In the genomic region with DNA sequence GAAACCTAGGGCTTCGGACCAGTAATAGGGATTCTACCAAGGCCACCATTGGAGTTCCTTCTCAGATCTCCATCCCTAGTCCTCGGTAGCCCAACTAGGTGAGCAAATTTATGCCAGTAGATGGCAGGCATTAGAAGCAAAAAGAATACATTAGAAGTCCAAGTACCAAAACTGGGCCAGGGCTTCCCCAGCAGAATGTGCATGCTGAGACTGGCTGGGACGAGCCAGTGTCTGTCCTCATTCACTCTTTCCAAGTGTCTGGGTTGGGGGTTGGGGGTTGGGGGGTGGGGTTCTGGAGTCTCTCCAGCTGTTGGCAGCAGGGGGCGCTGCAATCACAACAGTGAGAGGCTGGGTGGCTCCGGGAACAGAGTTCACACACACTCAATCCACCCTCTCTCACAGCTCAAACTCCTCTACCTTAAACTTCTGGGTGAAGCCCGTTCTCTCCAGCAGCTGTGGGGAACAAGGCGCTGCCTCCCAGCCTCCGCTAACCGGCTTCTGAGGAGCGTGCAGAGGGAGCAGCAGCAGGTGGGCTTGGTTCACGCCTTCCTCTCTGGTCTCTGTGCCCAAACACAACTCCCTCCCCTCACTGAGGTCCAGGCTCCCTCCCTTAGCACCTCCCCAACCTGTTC, we compare ENCODE assay signal across 7 cellular contexts. TPM values are rescaled to one million over a fixed set of nuclear protein-coding genes. Genes with fewer than 3 reads are reported as not detected.
DNase-seq lines count a peak whose midpoint lies in the region; FAIRE-seq and TF ChIP-seq lines count a peak whose summit lies in the region.

No MANE protein-coding gene starts in this region.

- no peaks in the 10 kb centered on the region for H3K9me1 ChIP-seq in endothelial cell of umbilical vein (replicated peaks; ENCODE audit: control insufficient read depth, extremely low read depth, insufficient read depth, low read length)

- H3K79me2 ChIP-seq in endothelial cell of umbilical vein (ENCODE audit: control insufficient read depth, insufficient read depth, low read length): no peaks in the 10 kb centered on the region

- no peaks in the 10 kb centered on the region for H3K9me3 Mint-ChIP-seq in nephron

- no peaks in the 10 kb centered on the region for H3K27me3 ChIP-seq in endothelial cell of umbilical vein (ENCODE audit: control insufficient read depth in 2 of 2, insufficient read depth in 2 of 2, low read length in 2 of 2)

- DNase-seq in NCI-H1092 (lab: John Stamatoyannopoulos, UW) (peak; percentile 41), endothelial cell of umbilical vein (ENCODE audit: low read depth, low spot score) (peak; percentile 8), LoVo (ENCODE audit: low spot score) (no peak)
- peak; percentile 28 for DNase-seq in activated CD4-positive, alpha-beta T cell treated with anti-CD3 and anti-CD28 coated beads, Interleukin-2, amount 50 U/mL, for 1 hour
- DNase-seq in activated effector memory CD4-positive, alpha-beta T cell treated with anti-CD3 and anti-CD28 coated beads, Interleukin-2, amount 50 U/mL, for 16 hours: no peak

- POLR2A ChIA-PET in endothelial cell of umbilical vein (lab: Charles Lee): no interaction called here

- H3K27ac ChIP-seq in endothelial cell of umbilical vein (ENCODE audit: insufficient read depth, low read depth, low read length): no peak overlapping the region

- H3K4me3 ChIP-seq in endothelial cell of umbilical vein (replicated peaks in 1 of 3; ENCODE audit: insufficient read depth in 1 of 3, low read depth in 1 of 3, low read length in 3 of 3): no peak overlapping the region

- no peaks in the 10 kb centered on the region for H3K36me3 ChIP-seq in endothelial cell of umbilical vein (ENCODE audit: control insufficient read depth in 2 of 2, extremely low read depth in 1 of 2, insufficient read depth in 2 of 2, low read length in 2 of 2)

- no peaks in the 10 kb centered on the region for H3K4me1 Mint-ChIP-seq in nephron

- intact Hi-C loops in endothelial cell of umbilical vein (cut with micrococcal nuclease): loop anchor here (1.0 to 2.0 kb wide), 2 partner anchors 322 to 387 kb away; no protein-coding TSS in a partner anchor

- TF ChIP-seq CTCF in GM12872 (IDR thresholded peaks at IDR 0.05; ENCODE audit: insufficient read depth, low read depth, low read length): peak; percentile 64
- peak; percentile 9 to 55 for TF ChIP-seq CTCF in endothelial cell of umbilical vein (IDR thresholded peaks at IDR 0.05; ENCODE audit: extremely low read depth in 1 of 2, insufficient read depth in 1 of 2, low read depth in 1 of 2, low read length in 2 of 2)
- peak; percentile 46 to 61 (median 54) for TF ChIP-seq CTCF in nephron (IDR thresholded peaks at IDR 0.05; ENCODE audit: unreplicated experiment in 3 of 3)

- no peaks in the 10 kb centered on the region for H4K20me1 ChIP-seq in endothelial cell of umbilical vein (replicated peaks; ENCODE audit: control insufficient read depth, extremely low read depth, insufficient read depth, low read length)

- H3K9me3 ChIP-seq in endothelial cell of umbilical vein (replicated peaks; ENCODE audit: control insufficient read depth, insufficient read depth, low read length): no peaks in the 10 kb centered on the region

- H3K4me2 ChIP-seq in endothelial cell of umbilical vein (ENCODE audit: insufficient read depth, low read length): no peak overlapping the region

- dilution Hi-C loops in endothelial cell of umbilical vein (cut with MboI; ENCODE audit: extremely low pct_ligation_motif_present, low sequenced_read_pairs): no loop called here

- H3K27ac Mint-ChIP-seq in nephron: no peak overlapping the region

- BruUV-seq in endothelial cell of umbilical vein (replicated peaks; lab: Mats Ljungman, UMichigan): no TSS peak

- no peaks in the 10 kb centered on the region for H3K4me1 ChIP-seq in endothelial cell of umbilical vein (ENCODE audit: control insufficient read depth, extremely low read depth, insufficient read depth, low read length)

- no peak overlapping the region for H3K4me3 Mint-ChIP-seq in nephron

- peak; percentile 59 for FAIRE-seq in endothelial cell of umbilical vein (lab: Jason Lieb, UNC)

- H3K9ac ChIP-seq in endothelial cell of umbilical vein (replicated peaks; ENCODE audit: extremely low read depth, insufficient read depth, low read length): no peak overlapping the region

- H3K36me3 Mint-ChIP-seq in nephron (ENCODE audit: low read depth): no peaks in the 10 kb centered on the region

- CTCF ChIA-PET in endothelial cell of umbilical vein (lab: Charles Lee): interaction anchor here (0.5 to 2.3 kb wide), 11 partner anchors 8 to 389 kb away, joined by 3 to 11 read pairs (median 4); no protein-coding TSS in a partner anchor

- no peak for TF ChIP-seq POLR2A in endothelial cell of umbilical vein (IDR thresholded peaks at IDR 0.05; ENCODE audit: low read depth, low read length)

- H3K27me3 Mint-ChIP-seq in nephron (ENCODE audit: low read depth): peaks cover 78% of the 10 kb centered on the region

- H2AFZ ChIP-seq in endothelial cell of umbilical vein (ENCODE audit: low read depth, low read length): no peak overlapping the region

TF ChIP-seq in endothelial cell of umbilical vein, 7 proteins besides CTCF, POLR2A, EP300 and RAD21:
- TF ChIP-seq FOS (IDR thresholded peaks at IDR 0.05; ENCODE audit: borderline replicate concordance, insufficient read depth, low read length): no peak
- TF ChIP-seq JUN (IDR thresholded peaks at IDR 0.05; ENCODE audit: borderline replicate concordance, insufficient read depth, insufficient read length, low read depth): no peak
- no peak for TF ChIP-seq EZH2 (IDR thresholded peaks at IDR 0.05; ENCODE audit: borderline replicate concordance, low read depth, low read length, severe bottlenecking)
- TF ChIP-seq, protein P1, sequence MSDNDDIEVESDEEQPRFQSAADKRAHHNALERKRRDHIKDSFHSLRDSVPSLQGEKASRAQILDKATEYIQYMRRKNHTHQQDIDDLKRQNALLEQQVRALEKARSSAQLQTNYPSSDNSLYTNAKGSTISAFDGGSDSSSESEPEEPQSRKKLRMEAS (IDR thresholded peaks at IDR 0.05; ENCODE audit: insufficient read depth, insufficient read length): no peak
- no peak for TF ChIP-seq MYC (IDR thresholded peaks at IDR 0.05; ENCODE audit: low read depth, low read length)
- TF ChIP-seq GATA2 (IDR thresholded peaks at IDR 0.05; ENCODE audit: insufficient read depth, insufficient read length, low read depth, low read length): no peak
- no peak for TF ChIP-seq POLR2AphosphoS5 (IDR thresholded peaks at IDR 0.05; ENCODE audit: insufficient read depth, low read depth, low read length)

RNA-seq across cellular contexts. Expression of a gene that starts 57.5 kb away (rescaled TPM):
- total RNA-seq in endothelial cell of umbilical vein: not detected in 2 replicates
- polyA plus RNA-seq in endothelial cell of umbilical vein: not detected in 2 replicates
- polyA plus RNA-seq in endothelial cell of umbilical vein (2011; cell fraction: cytosol; rRNA removed): not detected in 2 replicates
- not detected in 2 replicates for polyA plus RNA-seq in endothelial cell of umbilical vein (2011; cell fraction: nucleus; rRNA removed)
- polyA plus RNA-seq in endothelial cell of umbilical vein (2012): not detected in 2 replicates
- polyA minus RNA-seq in endothelial cell of umbilical vein: not detected in 2 replicates
- not detected for polyA minus RNA-seq in endothelial cell of umbilical vein (2011; cell fraction: cytosol; rRNA and poly(A)+ RNA removed)
- not detected in 2 replicates for polyA minus RNA-seq in endothelial cell of umbilical vein (2011; cell fraction: nucleus; rRNA and poly(A)+ RNA removed)

RNA-seq across cellular contexts. Expression of a gene that starts 59.9 kb away (rescaled TPM):
- not detected in 2 replicates for total RNA-seq in endothelial cell of umbilical vein
- not detected in 2 replicates for polyA plus RNA-seq in endothelial cell of umbilical vein
- not detected in 2 replicates for polyA plus RNA-seq in endothelial cell of umbilical vein (2011; cell fraction: cytosol; rRNA removed)
- not detected in 2 replicates for polyA plus RNA-seq in endothelial cell of umbilical vein (2011; cell fraction: nucleus; rRNA removed)
- polyA plus RNA-seq in endothelial cell of umbilical vein (2012): not detected in 2 replicates
- not detected in 2 replicates for polyA minus RNA-seq in endothelial cell of umbilical vein
- not detected for polyA minus RNA-seq in endothelial cell of umbilical vein (2011; cell fraction: cytosol; rRNA and poly(A)+ RNA removed)
- not detected in 2 replicates for polyA minus RNA-seq in endothelial cell of umbilical vein (2011; cell fraction: nucleus; rRNA and poly(A)+ RNA removed)

Comparison
In these comparisons a context has a peak if more than half of its experiments do, and no peak if none do; other contexts are left out.
1. DNase-seq: peak in NCI-H1092 (single experiment), activated CD4-positive, alpha-beta T cell treated with anti-CD3 and anti-CD28 coated beads, Interleukin-2, amount 50 U/mL, for 1 hour (single experiment) and endothelial cell of umbilical vein (single experiment); none in activated effector memory CD4-positive, alpha-beta T cell treated with anti-CD3 and anti-CD28 coated beads, Interleukin-2, amount 50 U/mL, for 16 hours (single experiment) and LoVo (single experiment).
2. Peak in every context shown above with its lines, with median percentiles within 50 percentile points of each other: CTCF ChIP-seq.